11 cellular contexts compared by ENCODE assay signal in the genomic region with DNA sequence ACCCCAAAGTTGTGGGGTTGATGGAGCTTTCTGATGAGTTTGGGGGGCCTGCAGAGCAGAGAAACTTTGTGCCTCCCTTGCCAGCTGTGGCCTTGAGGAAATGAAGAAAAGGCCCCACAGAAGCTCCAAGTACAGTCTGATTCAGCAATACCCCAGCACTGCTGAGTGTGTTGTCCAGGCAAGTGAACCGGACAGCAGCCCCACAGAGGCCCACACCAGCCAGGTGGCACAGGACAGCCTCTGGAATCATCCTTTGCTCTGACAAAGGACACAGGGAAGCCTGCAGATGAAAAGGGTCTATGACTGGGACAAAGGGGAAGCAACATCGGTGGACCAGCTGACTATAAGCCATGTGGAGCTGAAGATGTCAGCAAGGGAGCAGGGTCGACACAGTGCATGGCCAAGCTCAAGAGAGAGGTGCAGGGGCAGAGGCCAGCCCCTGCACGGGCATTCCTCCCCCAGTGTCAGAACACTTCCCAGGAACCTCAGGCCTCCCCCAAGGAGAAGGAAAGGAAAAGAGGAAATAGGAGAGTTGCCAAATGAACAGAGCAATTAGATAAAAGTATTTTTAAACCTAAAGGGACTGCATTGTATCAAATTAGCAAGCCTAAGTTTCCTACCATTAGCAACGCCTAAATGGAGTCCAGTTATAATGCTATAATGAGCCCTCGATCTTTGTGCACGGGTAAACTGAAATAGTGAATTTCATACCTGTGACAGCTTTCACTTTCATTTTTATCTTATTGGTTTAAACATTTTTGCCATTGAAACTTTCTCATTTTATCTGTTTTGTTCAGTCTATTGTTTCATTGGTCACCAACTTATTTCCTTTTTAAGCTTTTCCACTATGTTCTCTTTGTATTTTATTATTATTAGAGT. TPM values are rescaled to one million over a fixed set of nuclear protein-coding genes. Genes with fewer than 3 reads are reported as not detected.
DNase-seq lines count a peak whose midpoint lies in the region; ATAC-seq, FAIRE-seq and TF ChIP-seq lines count a peak whose summit lies in the region.
"Had no signal": no experiment of that assay in that cellular context is flagged by ENCODE, and none has a peak within 500 bp of the region (broad histone marks: within the 10 kb centered on the region; RNA-seq: fewer than 3 reads in every experiment).

No MANE protein-coding gene starts in this region.

- no peaks in the 10 kb centered on the region for H3K9me3 ChIP-seq in endothelial cell of umbilical vein (replicated peaks; ENCODE audit: control insufficient read depth, insufficient read depth, low read length)
- no peaks in the 10 kb centered on the region for H3K9me3 ChIP-seq in small intestine (ENCODE audit: control insufficient read depth, low read depth)
- H3K9me3 ChIP-seq: uterus had no signal

- no peaks in the 10 kb centered on the region for H3K4me1 ChIP-seq in endothelial cell of umbilical vein (ENCODE audit: control insufficient read depth, extremely low read depth, insufficient read depth, low read length)
- no peaks in the 10 kb centered on the region for H3K4me1 ChIP-seq in small intestine (ENCODE audit: control insufficient read depth in 2 of 2, insufficient read depth in 1 of 2, low read depth in 1 of 2, low read length in 1 of 2)
- H3K4me1 ChIP-seq: uterus had no signal

- no peaks in the 10 kb centered on the region for H4K20me1 ChIP-seq in endothelial cell of umbilical vein (replicated peaks; ENCODE audit: control insufficient read depth, extremely low read depth, insufficient read depth, low read length)

- H3K27ac ChIP-seq in endothelial cell of umbilical vein (ENCODE audit: insufficient read depth, low read depth, low read length) (no peak overlapping the region), small intestine (ENCODE audit: low read depth in 1 of 2, low read length in 1 of 2) (peak overlapping the region in 1 of 2 donors; percentile 14)
- H3K27ac ChIP-seq: uterus had no signal

- no peaks in the 10 kb centered on the region for H3K36me3 Mint-ChIP-seq in activated CD4-positive, alpha-beta T cell treated with anti-CD3 and anti-CD28 coated beads, Interleukin-2, amount 10 ng/mL, durations not matched to agents 24 days and 14 days (ENCODE audit: low read depth)

- CTCF ChIA-PET in endothelial cell of umbilical vein (lab: Charles Lee): no interaction called here

- BruUV-seq in endothelial cell of umbilical vein (replicated peaks; lab: Mats Ljungman, UMichigan): no TSS peak

- ATAC-seq in GM21737 (IDR thresholded peaks at IDR 0.05; ENCODE audit: unreplicated experiment) (no peak), GM21723 (IDR thresholded peaks at IDR 0.05; ENCODE audit: unreplicated experiment) (no peak)
- ATAC-seq: HCT116 had no signal

- H3K36me3 ChIP-seq in endothelial cell of umbilical vein (ENCODE audit: control insufficient read depth in 2 of 2, extremely low read depth in 1 of 2, insufficient read depth in 2 of 2, low read length in 2 of 2) (no peaks in the 10 kb centered on the region), small intestine (ENCODE audit: control insufficient read depth in 2 of 2, insufficient read depth in 2 of 2, low read length in 2 of 2) (no peaks in the 10 kb centered on the region)
- H3K36me3 ChIP-seq: uterus had no signal

- peak overlapping the region; percentile 81 for H3K4me3 Mint-ChIP-seq in activated CD4-positive, alpha-beta T cell treated with anti-CD3 and anti-CD28 coated beads, Interleukin-2, amount 10 ng/mL, durations not matched to agents 24 days and 14 days

- no peak overlapping the region for H2AFZ ChIP-seq in endothelial cell of umbilical vein (ENCODE audit: low read depth, low read length)

- dilution Hi-C loops in endothelial cell of umbilical vein (cut with MboI; ENCODE audit: extremely low pct_ligation_motif_present, low sequenced_read_pairs): no loop called here

- 47 to 58% (median 52%) methylated on average over 7 of the region's 7 CpGs for WGBS in small intestine, 3 donors

- FAIRE-seq in endothelial cell of umbilical vein (lab: Jason Lieb, UNC) (no peak), small intestine (lab: Jason Lieb, UNC) (no peak)

- H3K9me1 ChIP-seq in endothelial cell of umbilical vein (replicated peaks; ENCODE audit: control insufficient read depth, extremely low read depth, insufficient read depth, low read length): no peaks in the 10 kb centered on the region

- H3K9ac ChIP-seq in endothelial cell of umbilical vein (replicated peaks; ENCODE audit: extremely low read depth, insufficient read depth, low read length): no peak overlapping the region

- intact Hi-C loops in activated CD4-positive, alpha-beta T cell treated with anti-CD3 and anti-CD28 coated beads, Interleukin-2, amount 10 ng/mL, durations not matched to agents 24 days and 14 days (cut with micrococcal nuclease): no loop called here
- intact Hi-C loops in endothelial cell of umbilical vein (cut with micrococcal nuclease): no loop called here

- no peaks in the 10 kb centered on the region for H3K27me3 ChIP-seq in endothelial cell of umbilical vein (ENCODE audit: control insufficient read depth in 2 of 2, insufficient read depth in 2 of 2, low read length in 2 of 2)
- H3K27me3 ChIP-seq in small intestine (ENCODE audit: control insufficient read depth in 2 of 2, insufficient read depth in 2 of 2, low read length in 2 of 2): no peaks in the 10 kb centered on the region
- H3K27me3 ChIP-seq: uterus had no signal

- no peaks in the 10 kb centered on the region for H3K9me3 Mint-ChIP-seq in activated CD4-positive, alpha-beta T cell treated with anti-CD3 and anti-CD28 coated beads, Interleukin-2, amount 10 ng/mL, durations not matched to agents 24 days and 14 days

- H3K4me3 ChIP-seq in endothelial cell of umbilical vein (replicated peaks in 1 of 3; ENCODE audit: insufficient read depth in 1 of 3, low read depth in 1 of 3, low read length in 3 of 3): no peak overlapping the region
- peak overlapping the region in 1 of 2 donors; percentile 18 for H3K4me3 ChIP-seq in small intestine (ENCODE audit: low read depth in 1 of 2, low read length in 2 of 2)

- peaks cover 5% of the 10 kb centered on the region for H3K4me1 Mint-ChIP-seq in activated CD4-positive, alpha-beta T cell treated with anti-CD3 and anti-CD28 coated beads, Interleukin-2, amount 10 ng/mL, durations not matched to agents 24 days and 14 days

- H3K27ac Mint-ChIP-seq in activated CD4-positive, alpha-beta T cell treated with anti-CD3 and anti-CD28 coated beads, Interleukin-2, amount 10 ng/mL, durations not matched to agents 24 days and 14 days: peak overlapping the region; percentile 76

- TF ChIP-seq POLR2A in endothelial cell of umbilical vein (IDR thresholded peaks at IDR 0.05; ENCODE audit: low read depth, low read length): no peak

- POLR2A ChIA-PET in endothelial cell of umbilical vein (lab: Charles Lee): no interaction called here

- no peak for TF ChIP-seq CTCF in endothelial cell of umbilical vein (IDR thresholded peaks at IDR 0.05; ENCODE audit: extremely low read depth in 1 of 2, insufficient read depth in 1 of 2, low read depth in 1 of 2, low read length in 2 of 2)

- peak; percentile 57 for DNase-seq in activated CD4-positive, alpha-beta T cell treated with anti-CD3 and anti-CD28 coated beads, Interleukin-2, amount 10 ng/mL, durations not matched to agents 24 days and 14 days
- DNase-seq in activated CD4-positive, alpha-beta T cell treated with anti-CD3 and anti-CD28 coated beads, Interleukin-2, amount 50 U/mL, for 4 hours: no peak
- peak; percentile 64 for DNase-seq in OCI-M1 (lab: John Stamatoyannopoulos, UW)
- DNase-seq in endothelial cell of umbilical vein (ENCODE audit: low read depth, low spot score): no peak
- peak; percentile 33 for DNase-seq in small intestine
- DNase-seq in HuH-7.5 (ENCODE audit: low spot score): no peak
- DNase-seq: NCI-H1930, uterus had no signal

- no peaks in the 10 kb centered on the region for H3K79me2 ChIP-seq in endothelial cell of umbilical vein (ENCODE audit: control insufficient read depth, insufficient read depth, low read length)

- H3K4me2 ChIP-seq in endothelial cell of umbilical vein (ENCODE audit: insufficient read depth, low read length): peak overlapping the region; percentile 17

- H3K27me3 Mint-ChIP-seq in activated CD4-positive, alpha-beta T cell treated with anti-CD3 and anti-CD28 coated beads, Interleukin-2, amount 10 ng/mL, durations not matched to agents 24 days and 14 days: peaks cover 2% of the 10 kb centered on the region

TF ChIP-seq in endothelial cell of umbilical vein, 7 proteins besides CTCF, POLR2A, EP300 and RAD21:
- TF ChIP-seq GATA2 (IDR thresholded peaks at IDR 0.05; ENCODE audit: insufficient read depth, insufficient read length, low read depth, low read length) (no peak), JUN (IDR thresholded peaks at IDR 0.05; ENCODE audit: borderline replicate concordance, insufficient read depth, insufficient read length, low read depth) (no peak), POLR2AphosphoS5 (IDR thresholded peaks at IDR 0.05; ENCODE audit: insufficient read depth, low read depth, low read length) (no peak), MYC (IDR thresholded peaks at IDR 0.05; ENCODE audit: low read depth, low read length) (no peak), FOS (IDR thresholded peaks at IDR 0.05; ENCODE audit: borderline replicate concordance, insufficient read depth, low read length) (no peak), EZH2 (IDR thresholded peaks at IDR 0.05; ENCODE audit: borderline replicate concordance, low read depth, low read length, severe bottlenecking) (no peak)
- TF ChIP-seq, protein P1, sequence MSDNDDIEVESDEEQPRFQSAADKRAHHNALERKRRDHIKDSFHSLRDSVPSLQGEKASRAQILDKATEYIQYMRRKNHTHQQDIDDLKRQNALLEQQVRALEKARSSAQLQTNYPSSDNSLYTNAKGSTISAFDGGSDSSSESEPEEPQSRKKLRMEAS (IDR thresholded peaks at IDR 0.05; ENCODE audit: insufficient read depth, insufficient read length): no peak

RNA-seq across cellular contexts. Expression of gene PTGDR, which starts 46.3 kb away (rescaled TPM):
- 0.17 and 0.33 TPM in 2 replicates for total RNA-seq in activated CD4-positive, alpha-beta T cell treated with anti-CD3 and anti-CD28 coated beads, Interleukin-2, amount 10 ng/mL, durations not matched to agents 24 days and 14 days
- total RNA-seq in endothelial cell of umbilical vein: not detected in 2 replicates
- polyA plus RNA-seq in endothelial cell of umbilical vein: not detected in 2 replicates
- not detected in 2 replicates for polyA plus RNA-seq in endothelial cell of umbilical vein (2011; cell fraction: cytosol; rRNA removed)
- not detected in 2 replicates for polyA plus RNA-seq in endothelial cell of umbilical vein (2011; cell fraction: nucleus; rRNA removed)
- not detected in 2 replicates for polyA plus RNA-seq in endothelial cell of umbilical vein (2012)
- not detected in 2 replicates for polyA minus RNA-seq in endothelial cell of umbilical vein
- not detected for polyA minus RNA-seq in endothelial cell of umbilical vein (2011; cell fraction: cytosol; rRNA and poly(A)+ RNA removed)
- polyA minus RNA-seq in endothelial cell of umbilical vein (2011; cell fraction: nucleus; rRNA and poly(A)+ RNA removed): not detected in 2 replicates
- under 1 TPM in 1 of 3 donors, not detected in 2; 0.25 TPM for polyA plus RNA-seq in small intestine

Comparison
In these comparisons a context has a peak if more than half of its experiments do, and no peak if none do; other contexts are left out.
1. DNase-seq: peak in activated CD4-positive, alpha-beta T cell treated with anti-CD3 and anti-CD28 coated beads, Interleukin-2, amount 10 ng/mL, durations not matched to agents 24 days and 14 days (single experiment), OCI-M1 (single experiment) and small intestine (single experiment); none in activated CD4-positive, alpha-beta T cell treated with anti-CD3 and anti-CD28 coated beads, Interleukin-2, amount 50 U/mL, for 4 hours (0 of 2), endothelial cell of umbilical vein (single experiment) and HuH-7.5 (single experiment).